ENCODE assay signal across 18 cellular contexts in the genomic region with DNA sequence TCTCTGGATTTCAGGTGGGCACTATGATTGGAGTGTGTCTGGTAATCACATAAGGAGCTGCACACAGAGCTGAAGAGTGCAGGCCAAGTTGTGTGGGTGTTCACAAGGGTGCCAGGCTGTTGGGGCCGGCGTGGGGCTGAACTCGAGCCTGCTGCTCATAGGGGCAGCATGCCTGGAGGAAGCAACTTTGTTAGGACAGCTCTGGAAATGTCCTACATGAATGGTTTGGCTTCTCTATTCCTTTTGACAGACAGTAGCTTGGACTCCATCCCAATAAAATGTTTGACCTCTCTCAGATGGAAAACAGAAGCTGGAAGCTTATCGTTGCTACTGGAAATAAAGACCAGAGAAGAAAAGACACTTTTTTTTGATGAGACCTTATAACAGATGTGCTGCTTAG.
DNase-seq lines count a peak whose midpoint lies in the region; ATAC-seq and TF ChIP-seq lines count a peak whose summit lies in the region.
"Had no signal": no experiment of that assay in that cellular context is flagged by ENCODE, and none has a peak within 500 bp of the region (broad histone marks: within the 10 kb centered on the region; RNA-seq: fewer than 3 reads in every experiment).

No MANE protein-coding gene starts in this region.

- DNase-seq in mammary epithelial cell: no peak
- DNase-seq in MCF 10A (ENCODE audit: unreplicated experiment): no peak
- DNase-seq in astrocyte of the hippocampus (ENCODE audit: low read depth, low spot score): peak; percentile 38
- peak; percentile 4 to 67 for DNase-seq in lung microvascular endothelial cell (ENCODE audit: low read depth in 2 of 2)
- no peak for DNase-seq in upper lobe of right lung
- DNase-seq in endothelial cell (ENCODE audit: low spot score): no peak
- DNase-seq in NCI-H1417 treated with DMSO at 0.1 percent for 48 hours (lab: John Stamatoyannopoulos, UW): no peak
- DNase-seq: activated CD4-positive, CD25-positive, alpha-beta regulatory T cell; activated effector memory CD4-positive, alpha-beta T cell treated with anti-CD3 and anti-CD28 coated beads, Interleukin-2, amount 50 U/mL, for 16 hours; CD4-positive, CD25-positive, alpha-beta regulatory T cell; DMS79 treated with DMSO at 0.1 percent for 48 hours; GOT3; NCI-H82; right cardiac atrium; stimulated activated CD4-positive, alpha-beta T cell treated with anti-CD3 and anti-CD28 coated beads, Interleukin-1b, Interleukin-23, amount 100 ng/mL, for 48 hours had no signal

- no peaks in the 10 kb centered on the region for H4K20me1 ChIP-seq in mammary epithelial cell (ENCODE audit: insufficient read depth, low read length)

- H3K4me3 ChIP-seq in mammary epithelial cell (replicated peaks in 1 of 3; ENCODE audit: insufficient read depth in 1 of 3, low read depth in 2 of 3, low read length in 3 of 3): no peak overlapping the region
- no peak overlapping the region for H3K4me3 ChIP-seq in upper lobe of right lung
- H3K4me3 ChIP-seq: esophagus muscularis mucosa had no signal

- H3K4me3 Mint-ChIP-seq in MCF 10A (ENCODE audit: unreplicated experiment) (no peak overlapping the region), endothelial cell (ENCODE audit: unreplicated experiment) (no peak overlapping the region)
- H3K4me3 Mint-ChIP-seq: CD4-positive, CD25-positive, alpha-beta regulatory T cell had no signal

- H3K27ac Mint-ChIP-seq in MCF 10A (ENCODE audit: low read depth, unreplicated experiment): no peak overlapping the region
- H3K27ac Mint-ChIP-seq in endothelial cell (ENCODE audit: unreplicated experiment): no peak overlapping the region
- H3K27ac Mint-ChIP-seq: CD4-positive, CD25-positive, alpha-beta regulatory T cell had no signal

- dilution Hi-C loops in mammary epithelial cell (cut with HindIII; ENCODE audit: low sequenced_read_pairs): no loop called here

- H2AFZ ChIP-seq in mammary epithelial cell (ENCODE audit: low read depth, low read length): peak overlapping the region; percentile 21

- no peak overlapping the region for H3K9ac ChIP-seq in mammary epithelial cell (ENCODE audit: insufficient read depth, low read length)

- ATAC-seq in upper lobe of right lung (peak; percentile 25), HG03039 (IDR thresholded peaks at IDR 0.05; ENCODE audit: unreplicated experiment) (no peak)

- H3K9me3 ChIP-seq in mammary epithelial cell (replicated peaks; ENCODE audit: insufficient read depth, low read length) (no peaks in the 10 kb centered on the region), upper lobe of right lung (no peaks in the 10 kb centered on the region)
- H3K9me3 ChIP-seq: esophagus muscularis mucosa had no signal

- H3K9me3 Mint-ChIP-seq in MCF 10A (ENCODE audit: unreplicated experiment) (no peaks in the 10 kb centered on the region), endothelial cell (ENCODE audit: unreplicated experiment) (no peaks in the 10 kb centered on the region)
- H3K9me3 Mint-ChIP-seq: CD4-positive, CD25-positive, alpha-beta regulatory T cell had no signal

- no TSS peak for BruUV-seq in mammary epithelial cell (replicated peaks; lab: Mats Ljungman, UMichigan)
- no TSS peak for BruUV-seq in MCF 10A (replicated peaks; lab: Mats Ljungman, UMichigan)

- TF ChIP-seq CTCF in mammary epithelial cell (conservative IDR thresholded peaks at IDR 0.05 in 1 of 2, IDR thresholded peaks at IDR 0.05 in 1 of 2; ENCODE audit: extremely low read depth in 1 of 2, insufficient read depth in 1 of 2, low read depth in 1 of 2, low read length in 2 of 2) (no peak), MCF 10A (IDR thresholded peaks at IDR 0.05; ENCODE audit: unreplicated experiment) (no peak), upper lobe of right lung (IDR thresholded peaks at IDR 0.05) (no peak), endothelial cell (IDR thresholded peaks at IDR 0.05; ENCODE audit: unreplicated experiment) (no peak)

- no peaks in the 10 kb centered on the region for H3K79me2 ChIP-seq in mammary epithelial cell (ENCODE audit: insufficient read depth, low read length)

- WGBS in mammary epithelial cell (ENCODE audit: low coverage, missing lambda C conversion rate): 92% methylated on average over 1 of the region's 4 CpGs

- intact Hi-C loops in mammary epithelial cell (cut with micrococcal nuclease) (no loop called here), MCF 10A (cut with micrococcal nuclease) (no loop called here), upper lobe of right lung (cut with DNase I) (no loop called here)

- H3K4me1 ChIP-seq in mammary epithelial cell (ENCODE audit: insufficient read depth, low read length) (peaks cover 15% of the 10 kb centered on the region), upper lobe of right lung (no peaks in the 10 kb centered on the region)

- POLR2A ChIA-PET in MCF 10A (lab: Yijun Ruan, JAX): interaction anchor here (0.7 kb wide), 1 partner anchor 17 kb away, joined by 7 read pairs; no protein-coding TSS in a partner anchor

- peaks cover 13% of the 10 kb centered on the region for H3K4me1 Mint-ChIP-seq in MCF 10A (ENCODE audit: insufficient read depth, unreplicated experiment)
- H3K4me1 Mint-ChIP-seq in endothelial cell (ENCODE audit: unreplicated experiment): peaks cover 16% of the 10 kb centered on the region
- H3K4me1 Mint-ChIP-seq: CD4-positive, CD25-positive, alpha-beta regulatory T cell had no signal

- H3K27me3 Mint-ChIP-seq in MCF 10A (ENCODE audit: insufficient read depth, unreplicated experiment) (no peaks in the 10 kb centered on the region), endothelial cell (ENCODE audit: unreplicated experiment) (peaks cover 3% of the 10 kb centered on the region)
- H3K27me3 Mint-ChIP-seq: CD4-positive, CD25-positive, alpha-beta regulatory T cell had no signal

- no peaks in the 10 kb centered on the region for H3K36me3 ChIP-seq in mammary epithelial cell (ENCODE audit: insufficient read depth, low read length)
- H3K36me3 ChIP-seq in upper lobe of right lung: no peaks in the 10 kb centered on the region
- H3K36me3 ChIP-seq: esophagus muscularis mucosa had no signal

- in situ Hi-C loops in mammary epithelial cell (cut with MboI; ENCODE audit: low sequenced_read_pairs in 2 of 2): no loop called here

- CTCF ChIA-PET in mammary epithelial cell (lab: Charles Lee; ENCODE audit: low non-redundant PET) (no interaction called here), MCF 10A (lab: Yijun Ruan, JAX) (interaction anchor here (1.2 to 1.6 kb wide), 2 partner anchors 38 to 52 kb away, joined by 3 read pairs; no protein-coding TSS in a partner anchor)

- no peak overlapping the region for H3K27ac ChIP-seq in mammary epithelial cell (ENCODE audit: insufficient read depth, low read depth, low read length)
- no peak overlapping the region for H3K27ac ChIP-seq in upper lobe of right lung
- H3K27ac ChIP-seq: esophagus muscularis mucosa, RWPE1 had no signal

- H3K36me3 Mint-ChIP-seq in MCF 10A (ENCODE audit: insufficient read depth, unreplicated experiment) (no peaks in the 10 kb centered on the region), endothelial cell (ENCODE audit: low read depth, unreplicated experiment) (no peaks in the 10 kb centered on the region)
- H3K36me3 Mint-ChIP-seq: CD4-positive, CD25-positive, alpha-beta regulatory T cell had no signal

- H3K4me2 ChIP-seq in mammary epithelial cell (ENCODE audit: insufficient read depth, low read depth, low read length): no peak overlapping the region

- H3K27me3 ChIP-seq in mammary epithelial cell (ENCODE audit: insufficient read depth, low read length): no peaks in the 10 kb centered on the region
- H3K27me3 ChIP-seq in upper lobe of right lung: no peaks in the 10 kb centered on the region

Comparison
In these comparisons a context has a peak if more than half of its experiments do, and no peak if none do; other contexts are left out.
1. DNase-seq: peak in astrocyte of the hippocampus (single experiment) and lung microvascular endothelial cell (2 of 2); none in mammary epithelial cell (single experiment), MCF 10A (single experiment), upper lobe of right lung (single experiment), endothelial cell (single experiment) and NCI-H1417 treated with DMSO at 0.1 percent for 48 hours (single experiment).